ENCODE assay signal across 13 cellular contexts in the genomic region with DNA sequence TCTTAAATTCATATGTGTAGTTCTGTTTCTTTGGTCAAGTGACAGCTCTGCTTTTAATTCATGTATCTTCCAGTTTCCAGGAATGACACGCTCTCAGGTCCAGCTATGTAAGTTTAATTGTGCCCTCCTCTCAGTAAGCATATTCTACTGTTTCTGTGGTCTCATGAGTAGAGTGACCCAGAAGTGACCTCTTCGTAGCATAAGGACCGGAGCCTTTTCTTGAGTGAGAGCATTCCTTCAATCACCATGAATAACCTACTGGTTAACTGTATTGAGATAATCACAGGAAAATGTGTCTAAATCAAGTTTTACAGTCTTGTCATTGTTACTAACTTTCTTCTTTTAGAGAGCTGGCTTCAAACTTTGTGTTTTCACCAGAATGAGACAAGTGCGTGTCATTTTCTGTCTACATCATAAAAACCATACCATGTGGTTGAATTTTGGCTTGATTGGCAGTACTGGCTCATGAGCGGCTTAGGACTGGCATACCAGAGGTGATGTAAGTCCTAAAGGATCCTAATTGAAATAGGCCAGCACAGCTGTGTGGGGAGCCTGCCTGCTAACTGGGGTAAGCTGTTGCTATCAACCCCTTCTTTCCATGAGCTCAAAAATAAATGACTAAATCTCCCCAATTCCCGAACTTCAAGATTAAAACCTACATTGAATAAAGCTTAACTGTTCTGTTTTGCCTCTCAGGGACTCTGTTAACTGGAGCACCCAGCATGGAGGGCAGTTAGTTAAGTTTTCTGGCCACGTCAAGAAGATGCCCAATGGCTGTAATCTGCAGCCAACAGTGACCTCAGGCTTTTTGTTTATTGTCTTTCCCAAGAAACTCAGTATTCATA. TPM values are rescaled to one million over a fixed set of nuclear protein-coding genes. Genes with fewer than 3 reads are reported as not detected.
DNase-seq lines count a peak whose midpoint lies in the region; ATAC-seq and TF ChIP-seq lines count a peak whose summit lies in the region.
"Had no signal": no experiment of that assay in that cellular context is flagged by ENCODE, and none has a peak within 500 bp of the region (broad histone marks: within the 10 kb centered on the region; RNA-seq: fewer than 3 reads in every experiment).

No MANE protein-coding gene starts in this region.

- no peak for ATAC-seq in HG02885 (IDR thresholded peaks at IDR 0.05; ENCODE audit: poor library complexity, unreplicated experiment)

- peaks cover 53% of the 10 kb centered on the region for H3K4me1 Mint-ChIP-seq in nephron

- H3K9me3 Mint-ChIP-seq in nephron, result no peaks in the 10 kb centered on the region
- H3K9me3 Mint-ChIP-seq: naive B cell had no signal

- peak overlapping the region in 1 of 3 experiments; percentile 19 for H3K4me3 Mint-ChIP-seq in nephron
- H3K4me3 Mint-ChIP-seq: naive B cell had no signal

- TF ChIP-seq CTCF in nephron (IDR thresholded peaks at IDR 0.05; ENCODE audit: unreplicated experiment in 3 of 3) (no peak), GM10248 (IDR thresholded peaks at IDR 0.05; ENCODE audit: control extremely low read depth, extremely low read depth, low read depth, missing control alignments) (no peak)

- peaks cover 5% of the 10 kb centered on the region for H3K36me3 Mint-ChIP-seq in nephron (ENCODE audit: low read depth)
- H3K36me3 Mint-ChIP-seq: naive B cell had no signal

- peak; percentile 68 for DNase-seq in AG08395 (ENCODE audit: low spot score)
- DNase-seq in M059J (ENCODE audit: low read depth), result peak; percentile 89
- DNase-seq in fibroblast of gingiva (ENCODE audit: low read depth), result peak; percentile 87
- no peak for DNase-seq in GM10248 (ENCODE audit: extremely low spot score)
- no peak for DNase-seq in HPDE6-E6E7 (ENCODE audit: extremely low spot score)
- no peak for DNase-seq in stimulated activated CD4-positive, alpha-beta T cell treated with anti-CD3 and anti-CD28 coated beads, Interleukin-15, amount 100 ng/mL, for 24 hours
- DNase-seq: activated CD4-positive, alpha-beta T cell treated with anti-CD3 and anti-CD28 coated beads for 48 hours; islet precursor cell; naive B cell had no signal

- H3K27ac Mint-ChIP-seq in nephron, result peak overlapping the region; percentile 34 to 93 (median 48)
- H3K27ac Mint-ChIP-seq: naive B cell had no signal

- POLR2A ChIA-PET in GM10248 (lab: Yijun Ruan, JAX), result no interaction called here

- CTCF ChIA-PET in GM10248 (lab: Yijun Ruan, JAX), result interaction anchor here (0.9 to 1.7 kb wide), 3 partner anchors 16 to 78 kb away, joined by 3 to 5 read pairs (median 3); no protein-coding TSS in a partner anchor

- no peaks in the 10 kb centered on the region for H3K27me3 Mint-ChIP-seq in nephron (ENCODE audit: low read depth)

RNA-seq across cellular contexts. Expression of gene ADAMTSL1, which starts 4.8 kb away (rescaled TPM):
- 4.2 and 7.7 TPM in 2 replicates for total RNA-seq in M059J (2014; rRNA removed; shearing (Covaris generic))
- total RNA-seq: OCI-LY7; T-helper 1 cell treated with Interleukin-12 subunit alpha and Interleukin-12 subunit beta and Interleukin-4 antibody, amounts not matched to agents 30 ng/mL and 1 ng/mL, for 36 hours had no signal

Comparison
In these comparisons a context has a peak if more than half of its experiments do, and no peak if none do; other contexts are left out.
1. DNase-seq: peak in AG08395 (single experiment), M059J (single experiment) and fibroblast of gingiva (single experiment); none in GM10248 (single experiment), HPDE6-E6E7 (single experiment) and stimulated activated CD4-positive, alpha-beta T cell treated with anti-CD3 and anti-CD28 coated beads, Interleukin-15, amount 100 ng/mL, for 24 hours (single experiment).